13 cellular contexts compared by ENCODE assay signal in genomic region chr9:92745881-92746280, GRCh38.
"Had no signal": no experiment of that assay in that cellular context is flagged by ENCODE, and none has a peak within 500 bp of the region (broad histone marks: within the 10 kb centered on the region; RNA-seq: fewer than 3 reads in every experiment).

No MANE protein-coding gene starts in this region.

- H3K27ac Mint-ChIP-seq: activated naive CD4-positive, alpha-beta T cell treated with anti-CD3 and anti-CD28 coated beads for 36 hours; mesothelial cell of epicardium had no signal

- H3K27me3 Mint-ChIP-seq: activated CD4-positive, alpha-beta T cell treated with anti-CD3 and anti-CD28 coated beads for 36 hours had no signal

- H3K4me3 ChIP-seq: body of pancreas, lower lobe of right lung, stomach, testis, upper lobe of left lung had no signal

- H3K4me3 Mint-ChIP-seq: activated CD4-positive, alpha-beta T cell treated with anti-CD3 and anti-CD28 coated beads for 36 hours; activated naive CD4-positive, alpha-beta T cell treated with anti-CD3 and anti-CD28 coated beads for 36 hours; mesothelial cell of epicardium had no signal

- H3K36me3 Mint-ChIP-seq: mesothelial cell of epicardium had no signal

- H3K36me3 ChIP-seq: lower lobe of right lung, stomach, upper lobe of left lung had no signal

- ATAC-seq: activated CD4-positive, alpha-beta T cell treated with anti-CD3 and anti-CD28 coated beads for 36 hours; body of pancreas; foreskin keratinocyte; lower lobe of right lung had no signal

- H3K27me3 ChIP-seq: body of pancreas, foreskin keratinocyte, stomach, testis, upper lobe of left lung had no signal

- H3K9me3 ChIP-seq: body of pancreas, lower lobe of right lung, stomach, testis, upper lobe of left lung had no signal

- H3K9me3 Mint-ChIP-seq: activated naive CD4-positive, alpha-beta T cell treated with anti-CD3 and anti-CD28 coated beads for 36 hours; mesothelial cell of epicardium had no signal

- H3K27ac ChIP-seq: foreskin keratinocyte, stomach, testis had no signal

- DNase-seq: activated CD4-positive, alpha-beta T cell treated with anti-CD3 and anti-CD28 coated beads for 36 hours; activated CD4-positive, alpha-beta T cell treated with anti-CD3 and anti-CD28 coated beads, Interleukin-2, amount 50 U/mL, for 48 hours; activated naive CD4-positive, alpha-beta T cell treated with anti-CD3 and anti-CD28 coated beads for 36 hours; foreskin keratinocyte; hippocampal formation; lower lobe of right lung; nucleus accumbens; retina; stomach; testis; upper lobe of left lung had no signal
